Comparison of ENCODE assay signal across 9 cellular contexts in genomic region chr13:40644838-40645620, GRCh38. TPM values are rescaled to one million over a fixed set of nuclear protein-coding genes. Genes with fewer than 3 reads are reported as not detected.
DNase-seq lines count a peak whose midpoint lies in the region; ATAC-seq, FAIRE-seq and TF ChIP-seq lines count a peak whose summit lies in the region.
"Had no signal": no experiment of that assay in that cellular context is flagged by ENCODE, and none has a peak within 500 bp of the region (broad histone marks: within the 10 kb centered on the region; RNA-seq: fewer than 3 reads in every experiment).

No MANE protein-coding gene starts in this region.

- no peak overlapping the region for H3K4me3 ChIP-seq in Caco-2 (ENCODE audit: low read depth, low read length)
- peak overlapping the region; percentile 37 for H3K4me3 ChIP-seq in OCI-LY7 (ENCODE audit: low read depth, low read length, poor library complexity, severe bottlenecking)
- no peak overlapping the region for H3K4me3 ChIP-seq in H1 (ENCODE audit: extremely low read depth in 1 of 4, insufficient read depth in 2 of 4, low read depth in 3 of 4, low read length in 4 of 4)
- H3K4me3 ChIP-seq in trophoblast cell (ENCODE audit: low read depth, low read length): no peak overlapping the region

- H4K12ac ChIP-seq in trophoblast cell (ENCODE audit: low read depth, low read length): no peak overlapping the region

- peak overlapping the region; percentile 89 for H3K27ac Mint-ChIP-seq in Caco-2 (ENCODE audit: unreplicated experiment)

- H3K79me2 ChIP-seq in OCI-LY7 (ENCODE audit: insufficient read depth, low read depth, low read length) (peaks cover 100% of the 10 kb centered on the region), H1 (ENCODE audit: control insufficient read depth in 1 of 2, insufficient read depth in 2 of 2, low read length in 2 of 2) (peaks cover 24 to 100% of the 10 kb centered on the region in 2 experiments), trophoblast cell (ENCODE audit: control insufficient read depth, insufficient read depth, low read length, poor library complexity) (peaks cover 15% of the 10 kb centered on the region)

- no peaks in the 10 kb centered on the region for H3K9me2 ChIP-seq in OCI-LY7 (ENCODE audit: insufficient read depth, low read length)

- no peak overlapping the region for H3K56ac ChIP-seq in H1 (replicated peaks; ENCODE audit: insufficient read length, low read depth, low read length)

- intact Hi-C loops in Caco-2 (cut with micrococcal nuclease; ENCODE audit: unreplicated experiment): loop anchor here (1.0 to 5.0 kb wide), 3 partner anchors 19 to 108 kb away; no protein-coding TSS in a partner anchor
- intact Hi-C loops in OCI-LY7 (cut with micrococcal nuclease; ENCODE audit: unreplicated experiment): no loop called here

- no peak for TF ChIP-seq EP300 in H1 (IDR thresholded peaks at IDR 0.05; ENCODE audit: borderline replicate concordance in 1 of 2, low read depth in 2 of 2, low read length in 2 of 2)

- no peak overlapping the region for H2AFZ ChIP-seq in OCI-LY7 (ENCODE audit: low read length)
- H2AFZ ChIP-seq in H1 (ENCODE audit: low read length): no peak overlapping the region
- no peak overlapping the region for H2AFZ ChIP-seq in trophoblast cell (ENCODE audit: insufficient read depth, low read length, poor library complexity)

- H3K27me3 Mint-ChIP-seq in Caco-2 (ENCODE audit: insufficient read depth, unreplicated experiment): no peaks in the 10 kb centered on the region

- no peak overlapping the region for H2BK120ac ChIP-seq in H1 (replicated peaks; ENCODE audit: low read depth, low read length)
- no peak overlapping the region for H2BK120ac ChIP-seq in trophoblast cell (ENCODE audit: insufficient read depth, low read length, poor library complexity)

- H4K8ac ChIP-seq in H1 (ENCODE audit: extremely low read depth, insufficient read depth, low read length) (no peak overlapping the region), trophoblast cell (ENCODE audit: low read depth, low read length) (no peak overlapping the region)

- H3K27ac ChIP-seq in OCI-LY7 (ENCODE audit: low read depth, low read length, poor library complexity, severe bottlenecking) (peak overlapping the region; percentile 45), H1 (ENCODE audit: low read depth, low read length) (no peak overlapping the region), trophoblast cell (ENCODE audit: low read depth, low read length) (no peak overlapping the region)

- H4K91ac ChIP-seq in H1 (replicated peaks; ENCODE audit: insufficient read length, low read length): no peak overlapping the region
- no peak overlapping the region for H4K91ac ChIP-seq in trophoblast cell (ENCODE audit: low read depth, low read length)

- H2BK5ac ChIP-seq in H1 (ENCODE audit: low read depth, low read length) (no peak overlapping the region), trophoblast cell (ENCODE audit: low read depth, low read length, poor library complexity) (no peak overlapping the region)

- H3K27me3 ChIP-seq in Caco-2 (replicated peaks; ENCODE audit: control insufficient read depth, insufficient read depth, low read length): no peaks in the 10 kb centered on the region
- no peaks in the 10 kb centered on the region for H3K27me3 ChIP-seq in H1 (replicated peaks in 1 of 4; ENCODE audit: control insufficient read depth in 3 of 4, extremely low read depth in 1 of 4, insufficient read depth in 3 of 4, low read length in 3 of 4)
- H3K27me3 ChIP-seq in trophoblast cell (ENCODE audit: insufficient read depth, low read length): no peaks in the 10 kb centered on the region

- H3K4me1 Mint-ChIP-seq in Caco-2 (ENCODE audit: low read depth, unreplicated experiment): peaks cover 25% of the 10 kb centered on the region

- CTCF ChIA-PET in Caco-2 (lab: Charles Lee) (interaction anchor here (0.6 kb wide), 2 partner anchors 19 to 108 kb away, joined by 3 read pairs; no protein-coding TSS in a partner anchor), OCI-LY7 (lab: Charles Lee; ENCODE audit: unreplicated experiment) (interaction anchor here (0.6 kb wide), 2 partner anchors 11 to 14 kb away, joined by 3 read pairs; no protein-coding TSS in a partner anchor), H1 (lab: Charles Lee; ENCODE audit: partially characterized antibody) (interaction anchor here (0.7 to 4.1 kb wide), 3 partner anchors 14 to 28 kb away, joined by 3 to 18 read pairs (median 3); no protein-coding TSS in a partner anchor)

- TF ChIP-seq CTCF in Caco-2 (IDR thresholded peaks at IDR 0.05; ENCODE audit: insufficient read depth in 1 of 2, low read depth in 1 of 2, low read length in 1 of 2, severe bottlenecking in 1 of 2, unreplicated experiment in 1 of 2) (no peak), OCI-LY7 (conservative IDR thresholded peaks at IDR 0.05; ENCODE audit: low read length) (no peak), H1 (IDR thresholded peaks at IDR 0.05; ENCODE audit: control extremely low read depth in 1 of 3, insufficient read depth in 1 of 3, low read depth in 1 of 3, low read length in 3 of 3) (no peak)

- BruUV-seq in Caco-2 (replicated peaks; lab: Mats Ljungman, UMichigan) (no TSS peak), OCI-LY7 (replicated peaks; lab: Mats Ljungman, UMichigan) (no TSS peak)

- H3K36me3 Mint-ChIP-seq in Caco-2 (ENCODE audit: insufficient read depth, unreplicated experiment): no peaks in the 10 kb centered on the region

- H3K9ac ChIP-seq in H1 (replicated peaks in 1 of 4; ENCODE audit: extremely low read depth in 1 of 4, low read depth in 3 of 4, low read length in 3 of 4) (no peak overlapping the region), trophoblast cell (ENCODE audit: low read length) (no peak overlapping the region)

- H3K23ac ChIP-seq in H1 (ENCODE audit: insufficient read length) (no peak overlapping the region), trophoblast cell (ENCODE audit: low read length) (no peak overlapping the region)

- no peak overlapping the region for H2AK5ac ChIP-seq in H1 (ENCODE audit: low read depth, low read length)
- H2AK5ac ChIP-seq in trophoblast cell (ENCODE audit: low read length): no peak overlapping the region

- H3K79me1 ChIP-seq in H1 (ENCODE audit: low read depth, low read length) (peaks cover 9% of the 10 kb centered on the region), trophoblast cell (ENCODE audit: low read length) (peaks cover 4% of the 10 kb centered on the region)

- H3K18ac ChIP-seq in H1 (ENCODE audit: extremely low read depth, low read length) (no peak overlapping the region), trophoblast cell (ENCODE audit: low read length) (no peak overlapping the region)

- in situ Hi-C loops in ACHN (cut with HindIII; ENCODE audit: low pct_ligation_motif_present, low pct_unique_long_range_greater_than_20kb, low sequenced_read_pairs): no loop called here

- POLR2A ChIA-PET in Caco-2 (lab: Charles Lee): interaction anchor here (0.8 to 1.0 kb wide), 3 partner anchors 19 to 306 kb away, joined by 3 to 8 read pairs (median 4); no protein-coding TSS in a partner anchor
- POLR2A ChIA-PET in OCI-LY7 (lab: Charles Lee): interaction anchor here (0.6 to 4.0 kb wide), 9 partner anchors 10 to 862 kb away, joined by 3 to 19 read pairs (median 3); no protein-coding TSS in a partner anchor
- POLR2A ChIA-PET in H1 (lab: Charles Lee; ENCODE audit: partially characterized antibody): interaction anchor here (0.5 kb wide), 1 partner anchor 24 kb away, joined by 3 read pairs; no protein-coding TSS in a partner anchor

- no peaks in the 10 kb centered on the region for H3K23me2 ChIP-seq in H1 (ENCODE audit: low read depth, low read length)

- H3K4me3 Mint-ChIP-seq in Caco-2 (ENCODE audit: unreplicated experiment): peak overlapping the region; percentile 43

- H2BK15ac ChIP-seq in H1 (ENCODE audit: low read length): no peak overlapping the region

- no peak for ATAC-seq in HG03457 (IDR thresholded peaks at IDR 0.05; ENCODE audit: unreplicated experiment)
- ATAC-seq: sciatic nerve had no signal

- H4K5ac ChIP-seq in H1 (ENCODE audit: insufficient read length, low read depth, low read length): no peak overlapping the region

- H3K4ac ChIP-seq in H1 (replicated peaks; ENCODE audit: insufficient read length, low read depth, low read length) (no peak overlapping the region), trophoblast cell (ENCODE audit: low read depth, low read length) (no peak overlapping the region)

- H2BK12ac ChIP-seq in H1 (ENCODE audit: low read depth, low read length) (no peak overlapping the region), trophoblast cell (ENCODE audit: low read length) (no peak overlapping the region)

- no peak for TF ChIP-seq POLR2A in H1 (IDR thresholded peaks at IDR 0.05; ENCODE audit: control extremely low read depth in 1 of 2, low read depth in 2 of 2, low read length in 2 of 2)

- H3K4me1 ChIP-seq in Caco-2 (peaks cover 30% of the 10 kb centered on the region), OCI-LY7 (ENCODE audit: insufficient read depth, low read length, poor library complexity, severe bottlenecking) (peaks cover 95% of the 10 kb centered on the region), H1 (replicated peaks in 1 of 4; ENCODE audit: control insufficient read depth in 3 of 4, insufficient read depth in 4 of 4, low read length in 3 of 4) (peaks cover 8 to 30% (median 23%) of the 10 kb centered on the region in 4 experiments), trophoblast cell (ENCODE audit: control insufficient read depth in 1 of 2, insufficient read depth in 2 of 2, low read length in 2 of 2) (peaks cover 11 to 20% of the 10 kb centered on the region in 2 experiments)

- DNase-seq in Caco-2: peak in 1 of 2 experiments; percentile 61
- peak; percentile 56 for DNase-seq in OCI-LY7 (ENCODE audit: low spot score)
- no peak for DNase-seq in H1 (ENCODE audit: low read depth in 1 of 2, low spot score in 2 of 2)
- peak; percentile 15 to 72 for DNase-seq in trophoblast cell
- no peak for DNase-seq in NCI-H345 (lab: John Stamatoyannopoulos, UW)
- no peak for DNase-seq in MV-4-11 (lab: John Stamatoyannopoulos, UW)
- no peak for DNase-seq in ACHN

- TF ChIP-seq RAD21 in H1 (IDR thresholded peaks at IDR 0.05 in 1 of 2, conservative IDR thresholded peaks at IDR 0.05 in 1 of 2; ENCODE audit: low read depth in 2 of 2, low read length in 2 of 2): no peak

- 86% methylated on average over 3 of the region's 3 CpGs; no CpG with 5 or more reads in 1 of the 2 experiments for WGBS in H1 (ENCODE audit: extremely low coverage in 1 of 2, insufficient coverage in 1 of 2, insufficient read length in 1 of 2, insufficient replicate concordance in 2 of 2, low coverage in 1 of 2, low lambda C conversion rate in 2 of 2, missing lambda C conversion rate in 1 of 2), 2 experiments
- WGBS in trophoblast cell (ENCODE audit: extremely low coverage, insufficient coverage, insufficient read length): no CpG with 5 or more reads among the region's 3 CpGs

- no peak overlapping the region for H3K14ac ChIP-seq in H1 (ENCODE audit: insufficient read length)
- no peak overlapping the region for H3K14ac ChIP-seq in trophoblast cell (ENCODE audit: low read length)

- no peak overlapping the region for H2BK20ac ChIP-seq in H1 (ENCODE audit: low read length)

- H3K9me3 ChIP-seq in Caco-2 (no peaks in the 10 kb centered on the region), OCI-LY7 (ENCODE audit: low read length) (peaks cover 3% of the 10 kb centered on the region; the same call in 1 of the 2 replicates), H1 (ENCODE audit: insufficient read depth in 2 of 2, low read depth in 1 of 2, low read length in 1 of 2) (no peaks in the 10 kb centered on the region), trophoblast cell (ENCODE audit: insufficient read depth, low read depth, low read length) (no peaks in the 10 kb centered on the region)

- H3K36me3 ChIP-seq in Caco-2 (ENCODE audit: control insufficient read depth, insufficient read depth, low read length) (no peaks in the 10 kb centered on the region), OCI-LY7 (ENCODE audit: insufficient read depth, low read length) (peaks cover 35% of the 10 kb centered on the region), H1 (ENCODE audit: control insufficient read depth in 2 of 4, insufficient read depth in 4 of 4, low read length in 3 of 4) (peaks cover 0 to 3% (median 0%) of the 10 kb centered on the region in 4 experiments; a peak in 1 of 8 replicates), trophoblast cell (ENCODE audit: control insufficient read depth in 1 of 2, insufficient read depth in 2 of 2, low read length in 2 of 2) (peaks cover 0 to 3% of the 10 kb centered on the region in 2 experiments)

- H3K4me2 ChIP-seq in OCI-LY7 (ENCODE audit: low read length): peak overlapping the region; percentile 76
- H3K4me2 ChIP-seq in H1 (ENCODE audit: insufficient read depth in 1 of 2, low read depth in 2 of 2, low read length in 2 of 2): 0 out of 4 replicates have a peak overlapping the region, but pooled peaks have one; percentile 0 to 12
- no peak overlapping the region for H3K4me2 ChIP-seq in trophoblast cell (ENCODE audit: low read length)

- peaks cover 24% of the 10 kb centered on the region; the same call in 1 of the 2 replicates for H4K20me1 ChIP-seq in OCI-LY7 (ENCODE audit: insufficient read depth, low read length)
- H4K20me1 ChIP-seq in H1 (replicated peaks in 1 of 2; ENCODE audit: control insufficient read depth in 1 of 2, insufficient read depth in 2 of 2, low read length in 2 of 2): peaks cover 14 to 19% of the 10 kb centered on the region in 2 experiments

- peak; percentile 13 for FAIRE-seq in H1 (lab: Jason Lieb, UNC)

- no peaks in the 10 kb centered on the region for H3K9me3 Mint-ChIP-seq in Caco-2 (ENCODE audit: unreplicated experiment)

RNA-seq across cellular contexts. Expression of gene FOXO1, which starts 21.4 kb away (rescaled TPM):
- total RNA-seq in Caco-2 (2022): 10.4 and 11.4 TPM in 2 replicates
- total RNA-seq in OCI-LY7 (2014; rRNA removed; shearing (Covaris generic)): 24.0 and 29.2 TPM in 2 replicates
- total RNA-seq in OCI-LY7 (2022): 42.1 and 46.5 TPM in 2 replicates
- total RNA-seq in H1 (2021; fragmentation: NEBNext Ultra II Directional; extraction: Animal tissue kit (Norgen Biotek cat#: 25700)): 56.1 and 56.9 TPM in 2 replicates
- 35.3 and 36.5 TPM in 2 replicates for polyA plus RNA-seq in H1 (2011; rRNA removed)
- polyA plus RNA-seq in H1 (2011; cell fraction: cytosol; rRNA removed): 19.0 TPM
- polyA plus RNA-seq in H1 (2011; cell fraction: nucleus; rRNA removed): 33.2 TPM
- 27.6 to 34.4 TPM (median 33.7 TPM) in 4 replicates for polyA plus RNA-seq in H1 (2012, experiment 1 of 2)
- polyA plus RNA-seq in H1 (2012, experiment 2 of 2): 5.8 TPM
- polyA plus RNA-seq in H1 (2013, experiment 1 of 2): 19.9 TPM
- polyA plus RNA-seq in H1 (2013, experiment 2 of 2): 18.7 TPM
- polyA minus RNA-seq in H1 (2011; rRNA and poly(A)+ RNA removed): 112 and 122 TPM in 2 replicates
- polyA minus RNA-seq in H1 (2011; cell fraction: cytosol; rRNA and poly(A)+ RNA removed): 50.3 TPM
- 66.2 TPM for polyA minus RNA-seq in H1 (2011; cell fraction: nucleus; rRNA and poly(A)+ RNA removed)
- polyA plus RNA-seq in trophoblast cell (2013): 22.6 and 23.1 TPM in 2 replicates

Comparison
In these comparisons a context has a peak if more than half of its experiments do, and no peak if none do; other contexts are left out.
1. DNase-seq: peak in OCI-LY7 (single experiment) and trophoblast cell (2 of 2); none in H1 (0 of 2), NCI-H345 (single experiment), MV-4-11 (single experiment) and ACHN (single experiment).